In genomic region chr2:100810603-100811145, GRCh38 we compare ENCODE assay signal across 5 cellular contexts.
"Had no signal": no experiment of that assay in that cellular context is flagged by ENCODE, and none has a peak within 500 bp of the region (broad histone marks: within the 10 kb centered on the region; RNA-seq: fewer than 3 reads in every experiment).

No MANE protein-coding gene starts in this region.

- H3K4me3 ChIP-seq: GM23338 had no signal

- ATAC-seq: HepG2 had no signal

- DNase-seq: H9, HCEC 1CT had no signal

- H3K4me2 ChIP-seq: GM23338 had no signal

- H3K27ac ChIP-seq: HL-60 had no signal
